8 cellular contexts compared by ENCODE assay signal in the genomic region with DNA sequence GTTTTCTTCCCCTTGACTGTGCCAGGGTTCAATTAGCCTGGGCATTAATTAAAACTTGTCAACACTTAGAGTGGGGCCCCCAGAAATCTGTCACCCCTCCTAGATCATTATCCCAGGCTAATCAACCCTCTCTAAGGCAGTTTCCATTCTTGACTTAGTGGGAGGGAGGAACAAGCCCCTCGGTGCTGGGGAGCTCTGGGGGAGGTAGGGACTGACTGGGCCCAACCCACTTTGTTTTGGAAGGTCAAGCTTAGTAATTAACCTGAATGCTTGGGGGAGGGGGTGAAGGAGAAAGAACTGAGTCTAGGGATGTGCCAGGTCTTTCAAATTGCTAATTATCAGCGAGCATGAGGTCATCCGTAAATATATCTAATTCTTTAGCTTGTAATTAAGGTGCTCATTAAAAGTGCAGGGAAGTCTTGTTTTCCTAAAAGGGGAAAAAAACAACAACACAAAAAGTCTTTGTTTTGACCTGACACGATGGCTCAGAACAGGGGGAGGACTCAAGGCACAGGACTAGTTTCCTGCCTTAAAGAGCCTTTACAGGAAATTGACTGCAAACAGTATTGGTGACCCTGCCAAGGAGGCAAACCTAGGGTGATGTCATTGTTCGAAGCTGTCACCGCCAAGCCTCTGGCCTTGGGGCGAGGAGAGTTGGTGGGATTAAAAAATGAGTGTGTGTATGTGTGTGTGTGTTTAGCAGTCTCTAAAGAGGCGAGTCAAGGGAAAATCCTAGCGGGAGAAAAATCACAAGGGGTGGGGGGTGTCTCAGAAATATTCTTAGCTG. TPM values are rescaled to one million over a fixed set of nuclear protein-coding genes. Genes with fewer than 3 reads are reported as not detected.
DNase-seq lines count a peak whose midpoint lies in the region; ATAC-seq and TF ChIP-seq lines count a peak whose summit lies in the region.

No MANE protein-coding gene starts in this region.

- H3K79me2 ChIP-seq in neural progenitor cell (ENCODE audit: low read depth): peaks cover 99% of the 10 kb centered on the region

- H3F3A ChIP-seq in neural progenitor cell (ENCODE audit: low read depth): peaks cover 44% of the 10 kb centered on the region

- POLR2A ChIA-PET in activated B cell treated with CpG ODN at 0.5 μM for 24 hours (lab: Charles Lee): interaction anchor here (0.5 to 2.5 kb wide), 5 partner anchors 18 to 556 kb away, joined by 3 to 21 read pairs (median 4); partner anchors contain the start of genes ACTN4 and RINL

- H3K9ac ChIP-seq in neural progenitor cell: no peak overlapping the region

- TF ChIP-seq CTCF in activated B cell treated with CpG ODN at 0.5 μM for 24 hours (IDR thresholded peaks at IDR 0.05): no peak
- TF ChIP-seq CTCF in neural progenitor cell (IDR thresholded peaks at IDR 0.05): no peak

- H3K4me3 ChIP-seq in neural progenitor cell: peak overlapping the region; percentile 3

- intact Hi-C loops in activated B cell treated with CpG ODN at 0.5 μM for 24 hours (cut with micrococcal nuclease): loop anchor here (2.0 kb wide), 1 partner anchor 18 kb away; no protein-coding TSS in a partner anchor

- no peaks in the 10 kb centered on the region for H3K9me3 ChIP-seq in neural progenitor cell (ENCODE audit: low read depth)

- H3K27me3 Mint-ChIP-seq in activated B cell treated with CpG ODN at 0.5 μM for 24 hours (no peaks in the 10 kb centered on the region), neural progenitor cell (ENCODE audit: insufficient read depth, low read depth) (peaks cover 4% of the 10 kb centered on the region)

- peak; percentile 47 for DNase-seq in CD1c-positive myeloid dendritic cell (ENCODE audit: extremely low spot score)
- no peak for DNase-seq in activated B cell treated with CpG ODN at 0.5 μM for 24 hours
- DNase-seq in fibroblast of gingiva (ENCODE audit: low read depth): peak; percentile 64
- DNase-seq in neural progenitor cell (ENCODE audit: low spot score): peak; percentile 58
- no peak for DNase-seq in superior temporal gyrus (ENCODE audit: extremely low spot score)

- H3K9me3 Mint-ChIP-seq in activated B cell treated with CpG ODN at 0.5 μM for 24 hours (no peaks in the 10 kb centered on the region), neural progenitor cell (no peaks in the 10 kb centered on the region)

- H3K36me3 Mint-ChIP-seq in activated B cell treated with CpG ODN at 0.5 μM for 24 hours (ENCODE audit: low read depth) (peaks cover 6% of the 10 kb centered on the region), neural progenitor cell (peaks cover 5% of the 10 kb centered on the region)

- CTCF ChIA-PET in activated B cell treated with CpG ODN at 0.5 μM for 24 hours (lab: Charles Lee): interaction anchor here (0.8 to 1.1 kb wide), 2 partner anchors 13 to 30 kb away, joined by 3 to 4 read pairs; no protein-coding TSS in a partner anchor

- peak overlapping the region; percentile 68 for H3K4me2 ChIP-seq in neural progenitor cell

- peak; percentile 52 for ATAC-seq in HG02571 (IDR thresholded peaks at IDR 0.05; ENCODE audit: unreplicated experiment)
- peak; percentile 77 for ATAC-seq in activated B cell treated with CpG ODN at 0.5 μM for 24 hours (ENCODE audit: low read depth)
- ATAC-seq in HG02981 (IDR thresholded peaks at IDR 0.05; ENCODE audit: unreplicated experiment): no peak
- ATAC-seq in GM21723 (IDR thresholded peaks at IDR 0.05; ENCODE audit: unreplicated experiment): no peak

- peak overlapping the region; percentile 93 for H3K27ac ChIP-seq in neural progenitor cell

- H3K27me3 ChIP-seq in neural progenitor cell: no peaks in the 10 kb centered on the region

- no peaks in the 10 kb centered on the region for H3K36me3 ChIP-seq in neural progenitor cell

- H2AFZ ChIP-seq in neural progenitor cell (replicated peaks): no peak overlapping the region

- H3K4me1 Mint-ChIP-seq in activated B cell treated with CpG ODN at 0.5 μM for 24 hours: peaks cover 80% of the 10 kb centered on the region
- H3K4me1 Mint-ChIP-seq in neural progenitor cell: peaks cover 79% of the 10 kb centered on the region

- peaks cover 59% of the 10 kb centered on the region for H3K4me1 ChIP-seq in neural progenitor cell

- peaks cover 100% of the 10 kb centered on the region for H4K20me1 ChIP-seq in neural progenitor cell (ENCODE audit: low read depth)

- peak overlapping the region; percentile 76 for H3K4me3 Mint-ChIP-seq in activated B cell treated with CpG ODN at 0.5 μM for 24 hours
- H3K4me3 Mint-ChIP-seq in neural progenitor cell: no peak overlapping the region

- H3K27ac Mint-ChIP-seq in activated B cell treated with CpG ODN at 0.5 μM for 24 hours (peak overlapping the region; percentile 91), neural progenitor cell (peak overlapping the region; percentile 82)

RNA-seq across cellular contexts. Expression of gene ACTN4, which starts 19.4 kb away (rescaled TPM):
- total RNA-seq in activated B cell treated with CpG ODN at 0.5 μM for 24 hours (197 and 198 TPM in 2 replicates), neural progenitor cell (ENCODE audit: low replicate concordance) (127 and 233 TPM in 2 replicates)

RNA-seq across cellular contexts. Expression of gene EIF3K, which starts 47.9 kb away (rescaled TPM):
- total RNA-seq in activated B cell treated with CpG ODN at 0.5 μM for 24 hours (344 and 385 TPM in 2 replicates), neural progenitor cell (ENCODE audit: low replicate concordance) (261 and 432 TPM in 2 replicates)

RNA-seq across cellular contexts. Expression of gene MAP4K1, which starts 49.1 kb away (rescaled TPM):
- total RNA-seq in activated B cell treated with CpG ODN at 0.5 μM for 24 hours (379 and 388 TPM in 2 replicates), neural progenitor cell (ENCODE audit: low replicate concordance) (1.9 and 3.6 TPM in 2 replicates)

Comparison
In these comparisons a context has a peak if more than half of its experiments do, and no peak if none do; other contexts are left out.
1. DNase-seq: peak in CD1c-positive myeloid dendritic cell (single experiment), fibroblast of gingiva (single experiment) and neural progenitor cell (single experiment); none in activated B cell treated with CpG ODN at 0.5 μM for 24 hours (single experiment) and superior temporal gyrus (single experiment).
2. ATAC-seq: peak in HG02571 (single experiment) and activated B cell treated with CpG ODN at 0.5 μM for 24 hours (single experiment); none in HG02981 (single experiment) and GM21723 (single experiment).
3. RNA of gene MAP4K1, which starts 49.1 kb away (total RNA-seq): 379 to 388 TPM in activated B cell treated with CpG ODN at 0.5 μM for 24 hours; 1.9 to 3.6 TPM in neural progenitor cell; every median in the first group is over 10 times any median in the second.